1 cellular context compared by ENCODE assay signal in genomic region chr3:48433472-48434118, GRCh38.
A peak's percentile ranks its signal among the peaks of the same experiment; 100 is the strongest.
TF ChIP-seq lines count a peak whose summit lies in the region.

No MANE protein-coding gene starts in this region.

TF ChIP-seq in HepG2, 621 proteins besides CTCF, POLR2A, EP300 and RAD21 (continued from another document and continues in another):
- TF ChIP-seq ARID4A (CRISPR knock-in tag; IDR thresholded peaks at IDR 0.05; ENCODE audit: borderline replicate concordance) = no peak
- no peak for TF ChIP-seq ONECUT2 (CRISPR knock-in tag; IDR thresholded peaks at IDR 0.05)
- no peak for TF ChIP-seq NFE2L2 (IDR thresholded peaks at IDR 0.05; ENCODE audit: low read length)
- 0 out of 2 replicates have a peak, but pooled peaks have one; percentile 28 for TF ChIP-seq NCOA1 (CRISPR knock-in tag; IDR thresholded peaks at IDR 0.05)
- no peak for TF ChIP-seq PRMT3 (CRISPR knock-in tag; IDR thresholded peaks at IDR 0.05; ENCODE audit: borderline replicate concordance, low read depth)
- no peak for TF ChIP-seq IKZF5 (CRISPR knock-in tag; IDR thresholded peaks at IDR 0.05)
- no peak for TF ChIP-seq IKZF4 (CRISPR knock-in tag; IDR thresholded peaks at IDR 0.05; ENCODE audit: borderline replicate concordance, low read depth, not compliant biosample characterization)
- no peak for TF ChIP-seq ZNF513 (CRISPR knock-in tag; conservative IDR thresholded peaks at IDR 0.05)
- TF ChIP-seq BCL6 (CRISPR knock-in tag; IDR thresholded peaks at IDR 0.05) = 0 out of 2 replicates have a peak, but pooled peaks have one; percentile 25
- no peak for TF ChIP-seq KLF16 (CRISPR knock-in tag; IDR thresholded peaks at IDR 0.05)
- peak; percentile 39 for TF ChIP-seq ZNF687 (CRISPR knock-in tag; IDR thresholded peaks at IDR 0.05)
- peak; percentile 77 for TF ChIP-seq HNF4A (CRISPR knock-in tag; IDR thresholded peaks at IDR 0.05)
- peak; percentile 48 for TF ChIP-seq SAP130 (CRISPR knock-in tag; IDR thresholded peaks at IDR 0.05; ENCODE audit: low read depth)
- no peak for TF ChIP-seq ZNF138 (CRISPR knock-in tag; IDR thresholded peaks at IDR 0.05; ENCODE audit: low read depth)
- TF ChIP-seq PRDM15 (CRISPR knock-in tag; IDR thresholded peaks at IDR 0.05) = peak; percentile 88
- no peak for TF ChIP-seq ZMYM4 (CRISPR knock-in tag; IDR thresholded peaks at IDR 0.05)
- no peak for TF ChIP-seq FOXP1 (IDR thresholded peaks at IDR 0.05)
- TF ChIP-seq FOXP1 (CRISPR knock-in tag; IDR thresholded peaks at IDR 0.05) = no peak
- no peak for TF ChIP-seq HMG20A (CRISPR knock-in tag; IDR thresholded peaks at IDR 0.05; ENCODE audit: borderline replicate concordance)
- TF ChIP-seq ZNF878 (CRISPR knock-in tag; IDR thresholded peaks at IDR 0.05) = no peak
- 0 out of 2 replicates have a peak, but pooled peaks have one; percentile 26 for TF ChIP-seq ZBTB20 (CRISPR knock-in tag; IDR thresholded peaks at IDR 0.05; ENCODE audit: borderline replicate concordance, low read depth)
- no peak for TF ChIP-seq KDM1A (CRISPR knock-in tag; IDR thresholded peaks at IDR 0.05)
- TF ChIP-seq TFAP4 (IDR thresholded peaks at IDR 0.05; ENCODE audit: borderline replicate concordance, low read depth) = peak; percentile 31; the same call in 1 of the 2 replicates
- TF ChIP-seq TSC22D2 (CRISPR knock-in tag; IDR thresholded peaks at IDR 0.05; ENCODE audit: borderline replicate concordance) = no peak
- peak; percentile 18; the same call in 1 of the 2 replicates for TF ChIP-seq HNF4G (IDR thresholded peaks at IDR 0.05; ENCODE audit: borderline replicate concordance, low read depth, low read length)
- TF ChIP-seq HNF4G (CRISPR knock-in tag; IDR thresholded peaks at IDR 0.05; ENCODE audit: borderline replicate concordance, low read depth) = no peak
- peak; percentile 46; the same call in 1 of the 2 replicates for TF ChIP-seq SP5 (CRISPR knock-in tag; IDR thresholded peaks at IDR 0.05; ENCODE audit: borderline replicate concordance, low read depth)
- TF ChIP-seq DMAP1 (CRISPR knock-in tag; IDR thresholded peaks at IDR 0.05) = 0 out of 2 replicates have a peak, but pooled peaks have one; percentile 23
- TF ChIP-seq SIN3A (IDR thresholded peaks at IDR 0.05; ENCODE audit: borderline replicate concordance, low read depth, low read length) = no peak
- TF ChIP-seq PHF8 (CRISPR knock-in tag; IDR thresholded peaks at IDR 0.05) = 0 out of 2 replicates have a peak, but pooled peaks have one; percentile 8
- TF ChIP-seq RFX3 (CRISPR knock-in tag; IDR thresholded peaks at IDR 0.05) = no peak
- TF ChIP-seq FOXK1 (CRISPR knock-in tag; IDR thresholded peaks at IDR 0.05; ENCODE audit: borderline replicate concordance, low read depth) = no peak
- no peak for TF ChIP-seq YY1 (IDR thresholded peaks at IDR 0.05; ENCODE audit: insufficient read depth, insufficient replicate concordance, low read depth, low read length)
- 0 out of 2 replicates have a peak, but pooled peaks have one; percentile 36 for TF ChIP-seq HIVEP1 (CRISPR knock-in tag; IDR thresholded peaks at IDR 0.05)
- no peak for TF ChIP-seq ARHGAP35 (CRISPR knock-in tag; IDR thresholded peaks at IDR 0.05; ENCODE audit: borderline replicate concordance)
- no peak for TF ChIP-seq ZNF276 (CRISPR knock-in tag; IDR thresholded peaks at IDR 0.05; ENCODE audit: low read depth)
- TF ChIP-seq RARA (CRISPR knock-in tag; IDR thresholded peaks at IDR 0.05) = 0 out of 2 replicates have a peak, but pooled peaks have one; percentile 44
- TF ChIP-seq ZNF749 (CRISPR knock-in tag; IDR thresholded peaks at IDR 0.05; ENCODE audit: borderline replicate concordance) = no peak
- TF ChIP-seq TARDBP (CRISPR knock-in tag; IDR thresholded peaks at IDR 0.05) = peak; percentile 21; the same call in 1 of the 2 replicates
